In genomic region chr22:31291403-31291715, GRCh38 we compare ENCODE assay signal across 8 cellular contexts. TPM values are rescaled to one million over a fixed set of nuclear protein-coding genes. Genes with fewer than 3 reads are reported as not detected.
DNase-seq lines count a peak whose midpoint lies in the region; ATAC-seq and TF ChIP-seq lines count a peak whose summit lies in the region.

No MANE protein-coding gene starts in this region.

- peak in 2 of 7 experiments; percentile 41 to 43 for DNase-seq in CD8-positive, alpha-beta T cell
- DNase-seq in Peyer's patch, result no peak
- no peak for DNase-seq in epithelial cell of proximal tubule (ENCODE audit: low read depth)
- peak; percentile 13 for DNase-seq in neural progenitor cell (ENCODE audit: low spot score)
- DNase-seq in DMS53 treated with DMSO at 0.1 percent for 48 hours (lab: John Stamatoyannopoulos, UW; ENCODE audit: unreplicated experiment), result no peak
- no peak for DNase-seq in NCI-H1930 (lab: John Stamatoyannopoulos, UW)
- no peak for DNase-seq in cerebellar nuclear complex (lab: John Stamatoyannopoulos, UW)

- H3K27me3 Mint-ChIP-seq in CD8-positive, alpha-beta T cell (ENCODE audit: low read depth), result no peaks in the 10 kb centered on the region
- H3K27me3 Mint-ChIP-seq in neural progenitor cell (ENCODE audit: insufficient read depth, low read depth), result peaks cover 2% of the 10 kb centered on the region

- CTCF ChIA-PET in CD8-positive, alpha-beta T cell (lab: Charles Lee), result interaction anchor here (1.1 to 10.5 kb wide), 8 partner anchors 9 to 80 kb away, joined by 3 to 84 read pairs (median 16); partner anchors contain the start of gene LIMK2

- no peaks in the 10 kb centered on the region for H3K27me3 ChIP-seq in CD8-positive, alpha-beta T cell (ENCODE audit: insufficient read depth, low read length)
- H3K27me3 ChIP-seq in Peyer's patch, result no peaks in the 10 kb centered on the region
- peaks cover 37% of the 10 kb centered on the region for H3K27me3 ChIP-seq in neural progenitor cell

- H3K4me3 ChIP-seq in CD8-positive, alpha-beta T cell (ENCODE audit: low read depth, low read length), result peak overlapping the region; percentile 97
- H3K4me3 ChIP-seq in Peyer's patch, result peak overlapping the region; percentile 69 to 88 (median 74)
- peak overlapping the region; percentile 70 for H3K4me3 ChIP-seq in epithelial cell of proximal tubule (ENCODE audit: low read depth, low read length)
- H3K4me3 ChIP-seq in neural progenitor cell, result peak overlapping the region; percentile 43

- peaks cover 66% of the 10 kb centered on the region for H3K4me1 Mint-ChIP-seq in CD8-positive, alpha-beta T cell (ENCODE audit: low read depth)
- peaks cover 21% of the 10 kb centered on the region for H3K4me1 Mint-ChIP-seq in neural progenitor cell

- ATAC-seq in CD8-positive, alpha-beta T cell, result no peak
- ATAC-seq in HG02973 (IDR thresholded peaks at IDR 0.05; ENCODE audit: unreplicated experiment), result no peak

- intact Hi-C loops in CD8-positive, alpha-beta T cell (cut with DNase I, micrococcal nuclease), result loop anchor here (5.0 kb wide), 8 partner anchors 106 to 854 kb away; partner anchors contain the start of genes DEPDC5 (in 2 of the 2), PRR14L (in 2 of the 2), DRG1 (in 1 of the 2) and MORC2 (in 1 of the 2)

- H3K4me3 Mint-ChIP-seq in CD8-positive, alpha-beta T cell, result peak overlapping the region; percentile 99
- H3K4me3 Mint-ChIP-seq in neural progenitor cell, result peak overlapping the region; percentile 91

- no peak overlapping the region for H3K9ac ChIP-seq in neural progenitor cell

- peak overlapping the region; percentile 77 for H3K4me2 ChIP-seq in neural progenitor cell

- TF ChIP-seq CTCF in CD8-positive, alpha-beta T cell (IDR thresholded peaks at IDR 0.05), result no peak
- TF ChIP-seq CTCF in Peyer's patch (IDR thresholded peaks at IDR 0.05) (no peak), epithelial cell of proximal tubule (conservative IDR thresholded peaks at IDR 0.05; ENCODE audit: low read depth, low read length) (no peak), neural progenitor cell (IDR thresholded peaks at IDR 0.05) (no peak)

- no peaks in the 10 kb centered on the region for H4K20me1 ChIP-seq in neural progenitor cell (ENCODE audit: low read depth)

- no peak overlapping the region for H2AFZ ChIP-seq in neural progenitor cell (replicated peaks)

- no peak for TF ChIP-seq POLR2A in Peyer's patch (IDR thresholded peaks at IDR 0.05)

- no peaks in the 10 kb centered on the region for H3K79me2 ChIP-seq in neural progenitor cell (ENCODE audit: low read depth)

- H3K9me3 ChIP-seq in CD8-positive, alpha-beta T cell (ENCODE audit: low read length), result no peaks in the 10 kb centered on the region
- no peaks in the 10 kb centered on the region for H3K9me3 ChIP-seq in Peyer's patch
- H3K9me3 ChIP-seq in neural progenitor cell (ENCODE audit: low read depth), result no peaks in the 10 kb centered on the region

- peaks cover 55% of the 10 kb centered on the region for H3K4me1 ChIP-seq in CD8-positive, alpha-beta T cell (ENCODE audit: insufficient read depth, low read length)
- H3K4me1 ChIP-seq in Peyer's patch, result peaks cover 3 to 45% (median 21%) of the 10 kb centered on the region in 4 donors
- peaks cover 16% of the 10 kb centered on the region for H3K4me1 ChIP-seq in neural progenitor cell

- H3K36me3 ChIP-seq in CD8-positive, alpha-beta T cell (ENCODE audit: insufficient read depth, low read length), result peaks cover 36% of the 10 kb centered on the region
- H3K36me3 ChIP-seq in Peyer's patch (peaks cover 0 to 26% (median 0%) of the 10 kb centered on the region in 3 donors), neural progenitor cell (no peaks in the 10 kb centered on the region)

- H3F3A ChIP-seq in neural progenitor cell (ENCODE audit: low read depth), result peaks cover 13% of the 10 kb centered on the region

- peak overlapping the region; percentile 100 for H3K27ac Mint-ChIP-seq in CD8-positive, alpha-beta T cell
- H3K27ac Mint-ChIP-seq in neural progenitor cell, result no peak overlapping the region

- peaks cover 56% of the 10 kb centered on the region for H3K36me3 Mint-ChIP-seq in CD8-positive, alpha-beta T cell
- peaks cover 1% of the 10 kb centered on the region for H3K36me3 Mint-ChIP-seq in neural progenitor cell

- POLR2A ChIA-PET in CD8-positive, alpha-beta T cell (lab: Charles Lee), result interaction anchor here (0.9 to 15.4 kb wide), 19 partner anchors 11 to 371 kb away, joined by 3 to 608 read pairs (median 9); partner anchors contain the start of genes LIMK2, MORC2, PATZ1 and PISD

- peak overlapping the region; percentile 99 for H3K27ac ChIP-seq in CD8-positive, alpha-beta T cell (ENCODE audit: low read depth, low read length)
- H3K27ac ChIP-seq in Peyer's patch, result peak overlapping the region; percentile 93 to 100 (median 98)
- no peak overlapping the region for H3K27ac ChIP-seq in neural progenitor cell

- no peaks in the 10 kb centered on the region for H3K9me3 Mint-ChIP-seq in CD8-positive, alpha-beta T cell
- no peaks in the 10 kb centered on the region for H3K9me3 Mint-ChIP-seq in neural progenitor cell

RNA-seq across cellular contexts. Expression of gene PIK3IP1, which starts 0.9 kb away (rescaled TPM):
- total RNA-seq in CD8-positive, alpha-beta T cell, result 100 to 1,000 TPM; 802 to 814 TPM
- total RNA-seq in Peyer's patch (10 to 100 TPM; 23.7 to 60.2 (median 30.7) TPM), epithelial cell of proximal tubule (2.6 and 11.8 TPM in 2 replicates), neural progenitor cell (ENCODE audit: low replicate concordance) (4.5 and 4.7 TPM in 2 replicates)

RNA-seq across cellular contexts. Expression of gene PATZ1, which starts 54.8 kb away (rescaled TPM):
- 10 to 100 TPM; 57.8 to 61.3 TPM for total RNA-seq in CD8-positive, alpha-beta T cell
- total RNA-seq in Peyer's patch (10 to 100 TPM; 12.4 to 28.3 (median 21.2) TPM), epithelial cell of proximal tubule (30.8 and 31.4 TPM in 2 replicates), neural progenitor cell (ENCODE audit: low replicate concordance) (28.6 and 55.3 TPM in 2 replicates)

Comparison
In these comparisons a context has a peak if more than half of its experiments do, and no peak if none do; other contexts are left out.
1. H3K4me3 ChIP-seq: peak in every context shown above with its lines; median percentile 97 in CD8-positive, alpha-beta T cell; 74 in Peyer's patch; 70 in epithelial cell of proximal tubule; 43 in neural progenitor cell.
2. RNA of gene PIK3IP1, which starts 0.9 kb away (total RNA-seq): 802 to 814 TPM in CD8-positive, alpha-beta T cell; 23.7 to 60.2 TPM in Peyer's patch, 2.6 to 11.8 TPM in epithelial cell of proximal tubule and 4.5 to 4.7 TPM in neural progenitor cell; every median in the first group is over 10 times any median in the second.